ENCODE assay signal across 8 cellular contexts in the genomic region with DNA sequence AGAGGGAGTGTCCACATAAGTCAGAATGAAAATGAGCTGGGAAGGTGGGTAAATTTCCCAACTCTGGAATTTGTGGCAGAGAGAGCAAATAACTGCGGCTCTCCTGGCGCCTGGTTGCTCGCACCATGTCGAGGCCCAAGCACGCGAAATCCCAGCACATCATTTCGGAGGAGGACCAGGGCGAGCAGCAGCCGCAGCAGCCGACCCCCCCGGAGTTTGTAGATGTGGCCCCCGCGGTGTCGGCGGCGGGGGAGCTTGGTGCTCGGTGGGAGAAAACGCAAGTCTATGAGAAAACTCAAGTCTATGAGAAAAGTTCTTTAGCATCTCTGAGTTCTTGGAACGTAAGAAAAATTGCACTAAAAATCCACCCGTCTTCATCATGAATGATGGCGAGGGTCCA.
"Had no signal": no experiment of that assay in that cellular context is flagged by ENCODE, and none has a peak within 500 bp of the region (broad histone marks: within the 10 kb centered on the region; RNA-seq: fewer than 3 reads in every experiment).

No MANE protein-coding gene starts in this region.

- ATAC-seq: HCT116 had no signal

- H3K9me3 ChIP-seq: HAP-1 had no signal

- H3K36me3 ChIP-seq: HAP-1 had no signal

- H2AFZ ChIP-seq: GM23248 had no signal

- H3K4me3 Mint-ChIP-seq: H9, HFFc6 had no signal

- H3K27ac ChIP-seq: GM23248 had no signal

- H3K4me1 Mint-ChIP-seq: H9 had no signal

- H3K9me3 Mint-ChIP-seq: H9, HFFc6 had no signal

- H3K27ac Mint-ChIP-seq: H9, HFFc6 had no signal

- H3K9ac ChIP-seq: GM23248 had no signal

- DNase-seq: GM23248, GOT3, H7, H9, HCEC 1CT, HFFc6 had no signal

- H3K4me1 ChIP-seq: HAP-1 had no signal

- H3K4me3 ChIP-seq: GM23248, HAP-1 had no signal
